1 cellular context compared by ENCODE assay signal in genomic region chr7:97021443-97022261, GRCh38.
TF ChIP-seq lines count a peak whose summit lies in the region.

No MANE protein-coding gene starts in this region.

TF ChIP-seq in WTC11, 78 proteins besides CTCF, POLR2A, EP300 and RAD21 (continued from another document):
- TF ChIP-seq, protein P1, sequence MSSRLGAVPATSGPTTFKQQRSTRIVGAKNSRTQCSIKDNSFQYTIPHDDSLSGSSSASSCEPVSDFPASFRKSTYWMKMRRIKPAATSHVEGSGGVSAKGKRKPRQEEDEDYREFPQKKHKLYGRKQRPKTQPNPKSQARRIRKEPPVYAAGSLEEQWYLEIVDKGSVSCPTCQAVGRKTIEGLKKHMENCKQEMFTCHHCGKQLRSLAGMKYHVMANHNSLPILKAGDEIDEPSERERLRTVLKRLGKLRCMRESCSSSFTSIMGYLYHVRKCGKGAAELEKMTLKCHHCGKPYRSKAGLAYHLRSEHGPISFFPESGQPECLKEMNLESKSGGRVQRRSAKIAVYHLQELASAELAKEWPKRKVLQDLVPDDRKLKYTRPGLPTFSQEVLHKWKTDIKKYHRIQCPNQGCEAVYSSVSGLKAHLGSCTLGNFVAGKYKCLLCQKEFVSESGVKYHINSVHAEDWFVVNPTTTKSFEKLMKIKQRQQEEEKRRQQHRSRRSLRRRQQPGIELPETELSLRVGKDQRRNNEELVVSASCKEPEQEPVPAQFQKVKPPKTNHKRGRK (CRISPR knock-in tag; IDR thresholded peaks at IDR 0.05; ENCODE audit: borderline replicate concordance), result no peak
